ENCODE assay signal across 25 cellular contexts in genomic region chr19:18998276-18998675, GRCh38. TPM values are rescaled to one million over a fixed set of nuclear protein-coding genes. Genes with fewer than 3 reads are reported as not detected.
DNase-seq lines count a peak whose midpoint lies in the region; ATAC-seq, FAIRE-seq and TF ChIP-seq lines count a peak whose summit lies in the region.
"Had no signal": no experiment of that assay in that cellular context is flagged by ENCODE, and none has a peak within 500 bp of the region (broad histone marks: within the 10 kb centered on the region; RNA-seq: fewer than 3 reads in every experiment).

No MANE protein-coding gene starts in this region.

- H3K27me3 ChIP-seq in osteoblast (ENCODE audit: insufficient read depth, low read length) = no peaks in the 10 kb centered on the region
- no peaks in the 10 kb centered on the region for H3K27me3 ChIP-seq in GM23338 (ENCODE audit: insufficient read depth)
- H3K27me3 ChIP-seq: ascending aorta, gastroesophageal sphincter, MG63, neutrophil, Peyer's patch had no signal

- H3K36me3 Mint-ChIP-seq in activated naive CD4-positive, alpha-beta T cell treated with anti-CD3 and anti-CD28 coated beads, Interleukin-2, amount 10 ng/mL, durations not matched to agents 7 days and 5 days = peaks cover 45% of the 10 kb centered on the region
- H3K36me3 Mint-ChIP-seq in GM23338 (ENCODE audit: low read depth) = peaks cover 82% of the 10 kb centered on the region

- no peak overlapping the region for H3K4me3 Mint-ChIP-seq in activated naive CD4-positive, alpha-beta T cell treated with anti-CD3 and anti-CD28 coated beads, Interleukin-2, amount 10 ng/mL, durations not matched to agents 7 days and 5 days
- no peak overlapping the region for H3K4me3 Mint-ChIP-seq in GM23338
- H3K4me3 Mint-ChIP-seq: activated naive CD4-positive, alpha-beta T cell treated with anti-CD3 and anti-CD28 coated beads, Interleukin-2, amount 50 U/mL, for 24 hours had no signal

- peaks cover 30% of the 10 kb centered on the region for H4K20me1 ChIP-seq in osteoblast (ENCODE audit: insufficient read depth, low read length)
- H4K20me1 ChIP-seq in GM23338 (replicated peaks; ENCODE audit: insufficient read depth) = peaks cover 18% of the 10 kb centered on the region; the same call in 1 of the 2 replicates

- H3K4me3 ChIP-seq in osteoblast (ENCODE audit: insufficient read depth, low read length) = no peak overlapping the region
- H3K4me3 ChIP-seq in GM23338 = no peak overlapping the region
- H3K4me3 ChIP-seq: ascending aorta, gastroesophageal sphincter, MG63, Peyer's patch had no signal

- no peaks in the 10 kb centered on the region for H3K9me3 ChIP-seq in osteoblast (ENCODE audit: low read depth, low read length)
- H3K9me3 ChIP-seq: ascending aorta, gastroesophageal sphincter, MG63, neutrophil, Peyer's patch had no signal

- no peaks in the 10 kb centered on the region for H3K9me2 ChIP-seq in GM23338 (ENCODE audit: insufficient read depth)

- peaks cover 2% of the 10 kb centered on the region for H3K79me2 ChIP-seq in osteoblast (ENCODE audit: insufficient read depth, low read length)
- no peaks in the 10 kb centered on the region for H3K79me2 ChIP-seq in GM23338 (replicated peaks; ENCODE audit: insufficient read depth)

- H3F3A ChIP-seq in GM23338 (replicated peaks; ENCODE audit: low read depth) = peaks cover 14% of the 10 kb centered on the region

- no peak overlapping the region for H3K4me2 ChIP-seq in osteoblast (ENCODE audit: insufficient read depth, low read length)
- H3K4me2 ChIP-seq in GM23338 = no peak overlapping the region

- H3K36me3 ChIP-seq in osteoblast (ENCODE audit: insufficient read depth, low read length) (peaks cover 62% of the 10 kb centered on the region), GM23338 (ENCODE audit: insufficient read depth) (peaks cover 23% of the 10 kb centered on the region)

- no peak for TF ChIP-seq CTCF in D721Med (IDR thresholded peaks at IDR 0.05; ENCODE audit: insufficient read depth, missing control alignments)
- no peak for TF ChIP-seq CTCF in osteoblast (IDR thresholded peaks at IDR 0.05; ENCODE audit: extremely low read depth, low read depth, low read length)
- no peak for TF ChIP-seq CTCF in GM23338 (conservative IDR thresholded peaks at IDR 0.05; ENCODE audit: low read depth in 2 of 2)

- no peak for FAIRE-seq in D721Med (lab: Jason Lieb, UNC)
- FAIRE-seq: GM12891 had no signal

- H3K4me1 ChIP-seq in osteoblast (ENCODE audit: insufficient read depth, low read length) (peaks cover 13% of the 10 kb centered on the region), GM23338 (ENCODE audit: insufficient read depth) (no peaks in the 10 kb centered on the region)
- H3K4me1 ChIP-seq: ascending aorta, Peyer's patch had no signal

- H2AFZ ChIP-seq in osteoblast (ENCODE audit: low read length) (no peak overlapping the region), GM23338 (no peak overlapping the region)

- peak overlapping the region; percentile 29 for H3K27ac ChIP-seq in angular gyrus (ENCODE audit: low read depth, low read length)
- H3K27ac ChIP-seq in osteoblast (ENCODE audit: low read depth, low read length) = no peak overlapping the region
- H3K27ac ChIP-seq in GM23338 (ENCODE audit: low read depth) = no peak overlapping the region
- H3K27ac ChIP-seq: ascending aorta, gastroesophageal sphincter, neutrophil, Peyer's patch had no signal

- CTCF ChIA-PET in activated naive CD4-positive, alpha-beta T cell treated with anti-CD3 and anti-CD28 coated beads, Interleukin-2, amount 10 ng/mL, durations not matched to agents 7 days and 5 days (lab: Charles Lee) = no interaction called here

- no peak for DNase-seq in activated naive CD4-positive, alpha-beta T cell treated with anti-CD3 and anti-CD28 coated beads, Interleukin-2, amount 10 ng/mL, durations not matched to agents 7 days and 5 days
- DNase-seq in activated naive CD4-positive, alpha-beta T cell treated with anti-CD3 and anti-CD28 coated beads, Interleukin-2, amount 50 U/mL, for 16 hours = no peak
- peak; percentile 68 for DNase-seq in D721Med (ENCODE audit: insufficient read length, low spot score)
- DNase-seq in osteoblast (ENCODE audit: insufficient read length, low spot score, missing footprints) = peak; percentile 50
- DNase-seq in dedifferentiated amniotic fluid mesenchymal stem cell (ENCODE audit: extremely low spot score) = no peak
- DNase-seq in cortex of kidney (lab: John Stamatoyannopoulos, UW) = no peak
- DNase-seq in GM23338 (ENCODE audit: low spot score) = no peak
- DNase-seq: activated CD4-positive, alpha-beta T cell treated with anti-CD3 and anti-CD28 coated beads for 1 hour; activated T-cell treated with anti-CD3 and anti-CD28 coated beads, Interleukin-2, amount 50 U/mL, for 48 hours; caudate nucleus; immature natural killer cell; KBM-7; NCI-H2029 treated with DMSO at 0.1 percent for 48 hours; NCI-H526 treated with DMSO at 0.1 percent for 48 hours; Peyer's patch; stimulated activated CD4-positive, alpha-beta T cell treated with anti-CD3 and anti-CD28 coated beads, Interleukin-15, amount 100 ng/mL, for 24 hours; stimulated activated naive CD4-positive, alpha-beta T cell had no signal

- H3K27me3 Mint-ChIP-seq in activated naive CD4-positive, alpha-beta T cell treated with anti-CD3 and anti-CD28 coated beads, Interleukin-2, amount 10 ng/mL, durations not matched to agents 7 days and 5 days = no peaks in the 10 kb centered on the region
- H3K27me3 Mint-ChIP-seq in GM23338 (ENCODE audit: insufficient read depth, low read depth, poor library complexity) = peaks cover 11% of the 10 kb centered on the region
- H3K27me3 Mint-ChIP-seq: activated naive CD4-positive, alpha-beta T cell treated with anti-CD3 and anti-CD28 coated beads, Interleukin-2, amount 50 U/mL, for 24 hours; progenitor cell of endocrine pancreas had no signal

- H3K4me1 Mint-ChIP-seq in activated naive CD4-positive, alpha-beta T cell treated with anti-CD3 and anti-CD28 coated beads, Interleukin-2, amount 10 ng/mL, durations not matched to agents 7 days and 5 days = peaks cover 21% of the 10 kb centered on the region
- peaks cover 11% of the 10 kb centered on the region; the same call in 2 of the 3 replicates for H3K4me1 Mint-ChIP-seq in GM23338

- peak overlapping the region; percentile 78 for H3K27ac Mint-ChIP-seq in activated naive CD4-positive, alpha-beta T cell treated with anti-CD3 and anti-CD28 coated beads, Interleukin-2, amount 10 ng/mL, durations not matched to agents 7 days and 5 days
- H3K27ac Mint-ChIP-seq in GM23338 = no peak overlapping the region
- H3K27ac Mint-ChIP-seq: activated naive CD4-positive, alpha-beta T cell treated with anti-CD3 and anti-CD28 coated beads, Interleukin-2, amount 50 U/mL, for 24 hours; progenitor cell of endocrine pancreas had no signal

- ATAC-seq in GM23338 = no peak
- ATAC-seq: gastroesophageal sphincter had no signal

- no peaks in the 10 kb centered on the region for H3K9me3 Mint-ChIP-seq in activated naive CD4-positive, alpha-beta T cell treated with anti-CD3 and anti-CD28 coated beads, Interleukin-2, amount 10 ng/mL, durations not matched to agents 7 days and 5 days
- no peaks in the 10 kb centered on the region for H3K9me3 Mint-ChIP-seq in GM23338
- H3K9me3 Mint-ChIP-seq: activated naive CD4-positive, alpha-beta T cell treated with anti-CD3 and anti-CD28 coated beads, Interleukin-2, amount 50 U/mL, for 24 hours; immature natural killer cell had no signal

TF ChIP-seq in GM23338, 12 proteins besides CTCF, POLR2A, EP300 and RAD21 (continues in another document):
- TF ChIP-seq REST (IDR thresholded peaks at IDR 0.05; ENCODE audit: unreplicated experiment) (no peak), ZNF331 (CRISPR knock-in tag; IDR thresholded peaks at IDR 0.05; ENCODE audit: low read depth) (no peak), NANOG (IDR thresholded peaks at IDR 0.05; ENCODE audit: borderline replicate concordance) (no peak), STAT1 (IDR thresholded peaks at IDR 0.05; ENCODE audit: unreplicated experiment) (no peak), EZH2phosphoT487 (IDR thresholded peaks at IDR 0.05; ENCODE audit: unreplicated experiment) (no peak)

RNA-seq across cellular contexts. Expression of gene SUGP2, which starts 35.0 kb away (rescaled TPM):
- 32.7 and 33.7 TPM in 2 replicates for total RNA-seq in osteoblast
- 86.5 and 102 TPM in 2 replicates for total RNA-seq in GM23338 (2014; rRNA removed; shearing (Covaris generic))
- polyA plus RNA-seq in GM23338 (2016; fragmentation: Nextera tagmentation; extraction: Ambion mirVana) = 99.3 and 109 TPM in 2 replicates

RNA-seq across cellular contexts. Expression of gene ARMC6, which starts 35.1 kb away (rescaled TPM):
- total RNA-seq in osteoblast = 30.9 and 38.4 TPM in 2 replicates
- 95.1 and 112 TPM in 2 replicates for total RNA-seq in GM23338 (2014; rRNA removed; shearing (Covaris generic))
- polyA plus RNA-seq in GM23338 (2016; fragmentation: Nextera tagmentation; extraction: Ambion mirVana) = 40.9 and 45.0 TPM in 2 replicates

RNA-seq across cellular contexts. Expression of gene HOMER3, which starts 57.3 kb away (rescaled TPM):
- total RNA-seq in osteoblast = 98.4 and 107 TPM in 2 replicates
- 23.5 and 38.4 TPM in 2 replicates for total RNA-seq in GM23338 (2014; rRNA removed; shearing (Covaris generic))
- 16.7 and 18.0 TPM in 2 replicates for polyA plus RNA-seq in GM23338 (2016; fragmentation: Nextera tagmentation; extraction: Ambion mirVana)

Comparison
In these comparisons a context has a peak if more than half of its experiments do, and no peak if none do; other contexts are left out.
1. DNase-seq: peak in D721Med (single experiment) and osteoblast (single experiment); none in activated naive CD4-positive, alpha-beta T cell treated with anti-CD3 and anti-CD28 coated beads, Interleukin-2, amount 10 ng/mL, durations not matched to agents 7 days and 5 days (single experiment), activated naive CD4-positive, alpha-beta T cell treated with anti-CD3 and anti-CD28 coated beads, Interleukin-2, amount 50 U/mL, for 16 hours (single experiment), dedifferentiated amniotic fluid mesenchymal stem cell (single experiment), cortex of kidney (single experiment) and GM23338 (single experiment).